Comparison of ENCODE assay signal across 13 cellular contexts in the genomic region with DNA sequence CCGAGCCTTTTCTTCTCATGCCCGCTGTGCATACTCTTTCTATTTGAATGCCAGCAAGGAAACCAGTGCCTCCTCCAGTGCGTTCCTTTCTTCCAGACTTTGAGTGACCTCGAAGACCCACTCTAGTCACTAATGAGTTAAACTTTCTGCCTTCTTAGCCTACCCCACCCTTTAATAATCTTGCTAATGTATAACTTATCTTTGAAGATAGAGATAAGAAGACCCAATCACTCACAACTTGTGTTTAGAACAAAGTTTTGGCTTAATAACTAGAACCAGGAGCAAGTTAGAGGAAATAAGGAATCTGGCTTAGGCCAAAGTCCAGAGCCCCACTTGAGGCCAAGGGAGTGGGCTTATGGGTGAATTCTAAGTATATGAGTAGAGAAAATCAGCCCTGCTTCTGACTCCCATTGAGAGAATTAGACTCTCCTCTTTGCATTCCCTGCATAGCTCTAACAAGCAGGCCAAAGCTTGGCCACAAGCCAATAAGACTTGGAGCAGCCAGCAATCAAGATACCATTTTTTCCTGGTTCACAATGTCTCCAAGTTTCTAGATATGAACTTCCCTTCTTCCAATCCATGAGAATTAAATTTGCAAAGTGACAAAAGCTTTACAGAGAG.
A peak's percentile ranks its signal among the peaks of the same experiment; 100 is the strongest.
DNase-seq lines count a peak whose midpoint lies in the region; ATAC-seq lines count a peak whose summit lies in the region.
"Had no signal": no experiment of that assay in that cellular context is flagged by ENCODE, and none has a peak within 500 bp of the region (broad histone marks: within the 10 kb centered on the region; RNA-seq: fewer than 3 reads in every experiment).

No MANE protein-coding gene starts in this region.

- H3K27ac Mint-ChIP-seq in activated T-cell treated with anti-CD3 and anti-CD28 coated beads, Interleukin-2, amount 50 U/mL, for 24 hours: no peak overlapping the region
- H3K27ac Mint-ChIP-seq: activated B cell treated with CpG ODN at 0.5 μM for 24 hours had no signal

- no peaks in the 10 kb centered on the region for H3K4me1 Mint-ChIP-seq in activated T-cell treated with anti-CD3 and anti-CD28 coated beads, Interleukin-2, amount 50 U/mL, for 24 hours (ENCODE audit: low read depth)
- H3K4me1 Mint-ChIP-seq: activated B cell treated with CpG ODN at 0.5 μM for 24 hours had no signal

- intact Hi-C loops in Right ventricle myocardium inferior (cut with DNase I) (loop anchor here (10.0 kb wide), 2 partner anchors 119 to 229 kb away; no protein-coding TSS in a partner anchor), cardiac septum (cut with DNase I) (no loop called here)

- H3K4me3 Mint-ChIP-seq in activated T-cell treated with anti-CD3 and anti-CD28 coated beads, Interleukin-2, amount 50 U/mL, for 24 hours: no peak overlapping the region
- H3K4me3 Mint-ChIP-seq: activated B cell treated with CpG ODN at 0.5 μM for 24 hours; activated T-cell treated with anti-CD3 and anti-CD28 coated beads, Interleukin-2, amount 50 U/mL, for 4 hours had no signal

- no peaks in the 10 kb centered on the region for H3K36me3 Mint-ChIP-seq in activated T-cell treated with anti-CD3 and anti-CD28 coated beads, Interleukin-2, amount 50 U/mL, for 24 hours (ENCODE audit: low read depth)

- DNase-seq in Right ventricle myocardium inferior (ENCODE audit: missing footprints): no peak
- no peak for DNase-seq in cardiac septum (ENCODE audit: low spot score)
- peak; percentile 24 for DNase-seq in fibroblast of gingiva (ENCODE audit: low read depth)
- DNase-seq in medulla oblongata (ENCODE audit: extremely low spot score): peak; percentile 16
- no peak for DNase-seq in OCI-M2 (lab: John Stamatoyannopoulos, UW; ENCODE audit: unreplicated experiment)
- no peak for DNase-seq in DMS53 treated with DMSO at 0.1 percent for 48 hours (lab: John Stamatoyannopoulos, UW; ENCODE audit: unreplicated experiment)
- no peak for DNase-seq in activated CD8-positive, alpha-beta memory T cell treated with anti-CD3 and anti-CD28 coated beads, Interleukin-2, amount 50 U/mL, for 4 hours
- no peak for DNase-seq in activated T-cell treated with anti-CD3 and anti-CD28 coated beads, Interleukin-2, amount 50 U/mL, for 24 hours
- DNase-seq: ACHN; activated B cell treated with CpG ODN at 0.5 μM for 24 hours; activated T-cell treated with anti-CD3 and anti-CD28 coated beads, Interleukin-2, amount 50 U/mL, for 4 hours; NCI-H774 had no signal

- H3K9me3 Mint-ChIP-seq in activated T-cell treated with anti-CD3 and anti-CD28 coated beads, Interleukin-2, amount 50 U/mL, for 24 hours: no peaks in the 10 kb centered on the region
- H3K9me3 Mint-ChIP-seq: activated B cell treated with CpG ODN at 0.5 μM for 24 hours; activated T-cell treated with anti-CD3 and anti-CD28 coated beads, Interleukin-2, amount 50 U/mL, for 4 hours had no signal

- peak; percentile 32 for ATAC-seq in Right ventricle myocardium inferior
- ATAC-seq: activated T-cell treated with anti-CD3 and anti-CD28 coated beads, Interleukin-2, amount 50 U/mL, for 4 hours; left lobe of liver had no signal

- no peaks in the 10 kb centered on the region for H3K27me3 Mint-ChIP-seq in activated T-cell treated with anti-CD3 and anti-CD28 coated beads, Interleukin-2, amount 50 U/mL, for 24 hours
- H3K27me3 Mint-ChIP-seq: activated B cell treated with CpG ODN at 0.5 μM for 24 hours had no signal

Comparison
In these comparisons a context has a peak if more than half of its experiments do, and no peak if none do; other contexts are left out.
1. DNase-seq: peak in fibroblast of gingiva (single experiment) and medulla oblongata (single experiment); none in Right ventricle myocardium inferior (single experiment), cardiac septum (single experiment), OCI-M2 (single experiment), DMS53 treated with DMSO at 0.1 percent for 48 hours (single experiment), activated CD8-positive, alpha-beta memory T cell treated with anti-CD3 and anti-CD28 coated beads, Interleukin-2, amount 50 U/mL, for 4 hours (single experiment) and activated T-cell treated with anti-CD3 and anti-CD28 coated beads, Interleukin-2, amount 50 U/mL, for 24 hours (single experiment).